In genomic region chr6:158853072-158853871, GRCh38 we compare ENCODE assay signal across 1 cellular context.
A peak's percentile ranks its signal among the peaks of the same experiment; 100 is the strongest.
TF ChIP-seq lines count a peak whose summit lies in the region.

No MANE protein-coding gene starts in this region.

TF ChIP-seq in K562, 482 proteins besides CTCF, POLR2A, EP300 and RAD21 (continued from another document and continues in another):
- TF ChIP-seq HMGXB4 (CRISPR knock-in tag; IDR thresholded peaks at IDR 0.05) (peak; percentile 87; the same call in 1 of the 2 replicates), ZNF696 (CRISPR knock-in tag; conservative IDR thresholded peaks at IDR 0.05) (no peak), ZNF140 (CRISPR knock-in tag; IDR thresholded peaks at IDR 0.05) (no peak), PTBP1 (IDR thresholded peaks at IDR 0.05; ENCODE audit: low read depth, low read length) (no peak), ETV1 (tag; conservative IDR thresholded peaks at IDR 0.05; ENCODE audit: low read depth) (peak; percentile 90), ZNF24 (IDR thresholded peaks at IDR 0.05) (peak; percentile 81), ZFX (CRISPR knock-in tag; IDR thresholded peaks at IDR 0.05) (no peak), E2F5 (CRISPR knock-in tag; IDR thresholded peaks at IDR 0.05) (peak; percentile 90), ZNF785 (CRISPR knock-in tag; IDR thresholded peaks at IDR 0.05) (no peak), ZNF507 (tag; conservative IDR thresholded peaks at IDR 0.05) (no peak), PRMT5 (CRISPR knock-in tag; IDR thresholded peaks at IDR 0.05) (no peak), MEF2D (tag; conservative IDR thresholded peaks at IDR 0.05; ENCODE audit: low read depth) (peak; percentile 85), PHF21A (IDR thresholded peaks at IDR 0.05; ENCODE audit: borderline replicate concordance, low read depth) (peak; percentile 76; the same call in 1 of the 2 replicates), SOX6 (IDR thresholded peaks at IDR 0.05) (peak; percentile 97), ZBTB43 (CRISPR knock-in tag; IDR thresholded peaks at IDR 0.05) (peak; percentile 96), TEAD2 (tag; IDR thresholded peaks at IDR 0.05) (peak; percentile 88), CEBPG (CRISPR knock-in tag; IDR thresholded peaks at IDR 0.05) (peak; percentile 66), CEBPG (tag; conservative IDR thresholded peaks at IDR 0.05 in 1 of 2, IDR thresholded peaks at IDR 0.05 in 1 of 2) (peak in 1 of 2 experiments; percentile 79; a peak in 2 of 4 replicates), XRCC4 (IDR thresholded peaks at IDR 0.05; ENCODE audit: extremely low read depth, insufficient read depth, insufficient read length) (no peak), ZMIZ1 (IDR thresholded peaks at IDR 0.05; ENCODE audit: low read depth in 2 of 2, low read length in 2 of 2) (peak in 1 of 2 experiments; percentile 97; a peak in 2 of 4 replicates), NCOA2 (IDR thresholded peaks at IDR 0.05; ENCODE audit: partially characterized antibody in 2 of 2) (peak in 1 of 2 experiments; percentile 84), FOXJ2 (tag; IDR thresholded peaks at IDR 0.05) (peak; percentile 80; the same call in 1 of the 2 replicates), XRCC5 (IDR thresholded peaks at IDR 0.05; ENCODE audit: low read depth, low read length) (peak; percentile 84; the same call in 1 of the 2 replicates), NCOA1 (IDR thresholded peaks at IDR 0.05; ENCODE audit: low read depth) (peak; percentile 96), MED1 (CRISPR knock-in tag; IDR thresholded peaks at IDR 0.05; ENCODE audit: borderline replicate concordance) (no peak), ETV5 (CRISPR knock-in tag; IDR thresholded peaks at IDR 0.05; ENCODE audit: low read depth) (peak; percentile 96), SAP30 (IDR thresholded peaks at IDR 0.05; ENCODE audit: borderline replicate concordance, insufficient read depth, low read depth, low read length, poor library complexity, severe bottlenecking) (no peak), ZNF41 (CRISPR knock-in tag; conservative IDR thresholded peaks at IDR 0.05) (no peak), MIER1 (IDR thresholded peaks at IDR 0.05; ENCODE audit: low read depth) (peak; percentile 87), ZNF57 (CRISPR knock-in tag; IDR thresholded peaks at IDR 0.05) (no peak; the same call in 1 of the 2 replicates), FOXO4 (CRISPR knock-in tag; IDR thresholded peaks at IDR 0.05) (no peak), GTF3C2 (IDR thresholded peaks at IDR 0.05; ENCODE audit: borderline replicate concordance, extremely low read depth, insufficient read length) (no peak), RAD51 (IDR thresholded peaks at IDR 0.05; ENCODE audit: borderline replicate concordance, low read depth) (no peak; the same call in 1 of the 2 replicates), HNRNPLL (IDR thresholded peaks at IDR 0.05; ENCODE audit: low read depth, low read length, poor library complexity, severe bottlenecking) (peak; percentile 67), TRIM28 (IDR thresholded peaks at IDR 0.05) (peak; percentile 92; the same call in 1 of the 2 replicates), L3MBTL2 (IDR thresholded peaks at IDR 0.05) (peak; percentile 94), HMG20A (CRISPR knock-in tag; conservative IDR thresholded peaks at IDR 0.05) (no peak), RBM39 (optimal IDR thresholded peaks at IDR 0.05; ENCODE audit: low read depth, low read length) (no peak), SNAPC5 (CRISPR knock-in tag; IDR thresholded peaks at IDR 0.05) (no peak), ZNF224 (CRISPR knock-in tag; IDR thresholded peaks at IDR 0.05) (no peak), ZNF449 (CRISPR knock-in tag; IDR thresholded peaks at IDR 0.05) (no peak), EHMT2 (IDR thresholded peaks at IDR 0.05) (peak; percentile 90; the same call in 1 of the 2 replicates), HMBOX1 (IDR thresholded peaks at IDR 0.05) (peak; percentile 35; the same call in 1 of the 2 replicates), TSC22D4 (tag; IDR thresholded peaks at IDR 0.05) (peak; percentile 91; the same call in 1 of the 2 replicates), ZKSCAN8 (CRISPR knock-in tag; IDR thresholded peaks at IDR 0.05) (peak; percentile 67; the same call in 1 of the 2 replicates), TRIM25 (IDR thresholded peaks at IDR 0.05; ENCODE audit: borderline replicate concordance) (peak; percentile 99)
